In the genomic region with DNA sequence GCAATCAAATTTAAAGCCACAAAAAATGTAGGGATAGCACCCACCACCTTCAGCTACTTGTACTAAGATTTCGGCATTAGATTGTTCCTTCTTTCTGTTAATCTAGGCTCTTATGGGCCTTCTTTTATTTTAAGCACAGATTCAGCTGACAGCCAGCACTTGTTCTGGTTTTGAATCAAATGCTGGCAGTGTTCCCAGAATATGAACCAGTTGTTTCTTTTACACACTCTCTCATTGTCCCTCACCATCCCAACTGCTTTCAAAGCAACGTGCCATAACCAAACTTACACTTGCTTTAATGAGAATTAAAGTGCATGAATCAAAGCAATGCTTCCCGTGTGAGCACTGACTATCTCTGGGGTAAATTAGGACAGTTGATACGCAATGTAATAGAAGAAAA, we compare ENCODE assay signal across 11 cellular contexts.
DNase-seq lines count a peak whose midpoint lies in the region; TF ChIP-seq lines count a peak whose summit lies in the region.
"Had no signal": no experiment of that assay in that cellular context is flagged by ENCODE, and none has a peak within 500 bp of the region (broad histone marks: within the 10 kb centered on the region; RNA-seq: fewer than 3 reads in every experiment).

No MANE protein-coding gene starts in this region.

- H3K36me3 ChIP-seq in BE2C, result no peaks in the 10 kb centered on the region
- no peaks in the 10 kb centered on the region for H3K36me3 ChIP-seq in kidney epithelial cell (ENCODE audit: control insufficient read depth, insufficient read depth, low read length)
- H3K36me3 ChIP-seq in neuronal stem cell (replicated peaks in 1 of 2; ENCODE audit: control insufficient read depth in 2 of 2, insufficient read depth in 2 of 2, low read length in 2 of 2), result no peaks in the 10 kb centered on the region

- H4K8ac ChIP-seq in neuronal stem cell (ENCODE audit: low read depth, low read length), result no peak overlapping the region

- no peak overlapping the region for H2BK5ac ChIP-seq in neuronal stem cell (ENCODE audit: low read length)

- peak; percentile 59 for DNase-seq in BE2C
- peak; percentile 2 for DNase-seq in NCI-H1436 treated with DMSO at 0.1 percent for 48 hours (lab: John Stamatoyannopoulos, UW)
- DNase-seq in astrocyte of the spinal cord (ENCODE audit: low read depth, low spot score), result peak; percentile 76
- DNase-seq in kidney epithelial cell (ENCODE audit: low read depth), result peak; percentile 7
- DNase-seq in CD1c-positive myeloid dendritic cell (ENCODE audit: extremely low spot score), result no peak
- DNase-seq in GOT3 (lab: John Stamatoyannopoulos, UW), result no peak
- no peak for DNase-seq in HCEC 1CT
- DNase-seq in neuronal stem cell (ENCODE audit: low spot score), result no peak
- DNase-seq: Calu3, endodermal cell, natural killer cell had no signal

- H3K27me3 ChIP-seq in BE2C (no peaks in the 10 kb centered on the region), kidney epithelial cell (ENCODE audit: control insufficient read depth, insufficient read depth, low read length) (no peaks in the 10 kb centered on the region), neuronal stem cell (ENCODE audit: control insufficient read depth in 3 of 3, insufficient read depth in 3 of 3, low read depth in 1 of 3, low read length in 3 of 3) (no peaks in the 10 kb centered on the region)

- no CpG with 5 or more reads among the region's 4 CpGs for WGBS in neuronal stem cell (ENCODE audit: extremely low coverage in 2 of 2, insufficient read length in 2 of 2, insufficient replicate concordance in 1 of 2), 2 donors

- no peak overlapping the region for H4K91ac ChIP-seq in neuronal stem cell (ENCODE audit: low read depth, low read length, poor library complexity)

- H2AK5ac ChIP-seq in neuronal stem cell (ENCODE audit: low read depth, low read length), result no peak overlapping the region

- TF ChIP-seq CTCF in BE2C (IDR thresholded peaks at IDR 0.05; ENCODE audit: low read depth, low read length) (no peak), astrocyte of the spinal cord (IDR thresholded peaks at IDR 0.05; ENCODE audit: low read depth, low read length) (no peak), kidney epithelial cell (IDR thresholded peaks at IDR 0.05; ENCODE audit: insufficient read depth, low read length, poor library complexity, severe bottlenecking) (no peak)

- in situ Hi-C loops in astrocyte of the spinal cord (cut with HindIII; ENCODE audit: low sequenced_read_pairs), result no loop called here

- H3K27ac ChIP-seq in neuronal stem cell (replicated peaks; ENCODE audit: low read length), result no peak overlapping the region

- H3K4ac ChIP-seq in neuronal stem cell (ENCODE audit: low read length), result no peak overlapping the region

- no peak overlapping the region for H3K14ac ChIP-seq in neuronal stem cell (ENCODE audit: low read length)

- no peak overlapping the region for H3K4me3 ChIP-seq in BE2C (ENCODE audit: low read depth, low read length)
- H3K4me3 ChIP-seq in astrocyte of the spinal cord (ENCODE audit: low read depth, low read length), result no peak overlapping the region
- no peak overlapping the region for H3K4me3 ChIP-seq in kidney epithelial cell (ENCODE audit: low read depth, low read length)
- no peak overlapping the region for H3K4me3 ChIP-seq in neuronal stem cell (ENCODE audit: low read length in 2 of 2)

- no peak overlapping the region for H2AFZ ChIP-seq in neuronal stem cell (ENCODE audit: low read length)

- H3K79me1 ChIP-seq in neuronal stem cell (ENCODE audit: low read depth, low read length), result no peaks in the 10 kb centered on the region

- H3K4me2 ChIP-seq in neuronal stem cell (ENCODE audit: insufficient read depth, low read length, poor library complexity, severe bottlenecking), result no peak overlapping the region

- no peak overlapping the region for H3K18ac ChIP-seq in neuronal stem cell (ENCODE audit: low read length)

- H2BK120ac ChIP-seq in neuronal stem cell (ENCODE audit: low read depth, low read length), result no peak overlapping the region

- no peaks in the 10 kb centered on the region for H3K9me3 ChIP-seq in BE2C
- no peaks in the 10 kb centered on the region for H3K9me3 ChIP-seq in neuronal stem cell (replicated peaks in 1 of 2; ENCODE audit: control insufficient read depth in 2 of 2, insufficient read depth in 1 of 2, low read depth in 1 of 2, low read length in 2 of 2)

- no peak overlapping the region for H3K23ac ChIP-seq in neuronal stem cell (ENCODE audit: low read depth, low read length, poor library complexity)

- no peak overlapping the region for H2BK12ac ChIP-seq in neuronal stem cell (ENCODE audit: low read length)

- peaks cover 11% of the 10 kb centered on the region for H3K4me1 ChIP-seq in BE2C
- no peaks in the 10 kb centered on the region for H3K4me1 ChIP-seq in neuronal stem cell (ENCODE audit: control insufficient read depth in 2 of 2, insufficient read depth in 1 of 2, low read depth in 1 of 2, low read length in 2 of 2)

- H3K9ac ChIP-seq in neuronal stem cell (ENCODE audit: low read depth, low read length, poor library complexity), result no peak overlapping the region

- H2BK15ac ChIP-seq in neuronal stem cell (ENCODE audit: low read length), result no peak overlapping the region

Comparison
In these comparisons a context has a peak if more than half of its experiments do, and no peak if none do; other contexts are left out.
1. DNase-seq: peak in BE2C (single experiment), NCI-H1436 treated with DMSO at 0.1 percent for 48 hours (single experiment), astrocyte of the spinal cord (single experiment) and kidney epithelial cell (single experiment); none in CD1c-positive myeloid dendritic cell (single experiment), GOT3 (single experiment), HCEC 1CT (single experiment) and neuronal stem cell (single experiment).